9 cellular contexts compared by ENCODE assay signal in the genomic region with DNA sequence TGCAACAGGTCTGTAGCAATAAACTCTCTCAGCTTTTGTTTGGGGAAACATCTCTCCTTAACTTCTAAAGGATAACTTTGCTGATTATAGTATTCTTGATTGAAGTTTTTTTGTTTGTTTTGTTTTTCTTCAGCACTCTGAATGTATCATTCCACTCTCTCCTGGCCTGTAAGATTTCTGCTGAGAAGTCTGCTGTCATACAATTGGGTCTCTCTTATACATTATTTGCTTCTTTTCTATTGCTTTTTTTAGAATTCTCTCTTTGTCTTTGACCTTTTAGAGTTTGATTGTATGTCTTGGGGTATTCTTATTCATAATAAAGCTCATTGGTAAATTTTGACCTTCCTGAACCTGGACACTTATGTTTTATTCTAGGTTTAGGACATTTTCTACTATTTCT.
"Had no signal": no experiment of that assay in that cellular context is flagged by ENCODE, and none has a peak within 500 bp of the region (broad histone marks: within the 10 kb centered on the region; RNA-seq: fewer than 3 reads in every experiment).

No MANE protein-coding gene starts in this region.

- H3K4me1 ChIP-seq: HAP-1 had no signal

- DNase-seq: GM23248, GOT3, H7, IMR-90, KG1 had no signal

- H3K9ac ChIP-seq: GM23248 had no signal

- H3K27ac ChIP-seq: GM23248 had no signal

- H3K9me3 ChIP-seq: HAP-1 had no signal

- H3K36me3 ChIP-seq: HAP-1 had no signal

- ATAC-seq: HCT116, K562 had no signal

- H3K4me3 ChIP-seq: GM23248, HAP-1, K562 had no signal

- FAIRE-seq: HTR-8/SVneo, K562 had no signal

- H2AFZ ChIP-seq: GM23248 had no signal
